In genomic region chr9:128169492-128169891, GRCh38 we compare ENCODE assay signal across 14 cellular contexts. TPM values are rescaled to one million over a fixed set of nuclear protein-coding genes. Genes with fewer than 3 reads are reported as not detected.
DNase-seq lines count a peak whose midpoint lies in the region; TF ChIP-seq lines count a peak whose summit lies in the region.
"Had no signal": no experiment of that assay in that cellular context is flagged by ENCODE, and none has a peak within 500 bp of the region (broad histone marks: within the 10 kb centered on the region; RNA-seq: fewer than 3 reads in every experiment).

No MANE protein-coding gene starts in this region.

- TF ChIP-seq EP300 in sigmoid colon (IDR thresholded peaks at IDR 0.05) = no peak

- 92 to 95% methylated on average over 8 of the region's 8 CpGs for WGBS in sigmoid colon, 2 donors

- H3K27me3 ChIP-seq in dorsolateral prefrontal cortex = no peaks in the 10 kb centered on the region
- H3K27me3 ChIP-seq in sigmoid colon = no peaks in the 10 kb centered on the region

- DNase-seq in NCI-H2171 (lab: John Stamatoyannopoulos, UW) = peak; percentile 62
- DNase-seq in NCI-H2171 treated with DMSO at 0.1 percent for 48 hours (lab: John Stamatoyannopoulos, UW) = no peak
- DNase-seq in NCI-H524 (lab: John Stamatoyannopoulos, UW) = peak; percentile 66 to 77
- DNase-seq in dorsolateral prefrontal cortex = peak in 4 of 10 donors; percentile 24 to 69 (median 42)
- peak; percentile 31 for DNase-seq in putamen (ENCODE audit: low spot score)
- no peak for DNase-seq in stimulated activated CD4-positive, alpha-beta T cell treated with anti-CD3 and anti-CD28 coated beads, Interleukin-1b, Interleukin-23, amount 100 ng/mL, for 48 hours
- DNase-seq in COLO829 (ENCODE audit: low spot score) = no peak
- DNase-seq in sigmoid colon = no peak
- DNase-seq: Caco-2, GM23248, NCI-H1048, SIG-M5 had no signal

- H3K4me1 ChIP-seq in sigmoid colon = no peaks in the 10 kb centered on the region
- H3K4me1 ChIP-seq: Caco-2 had no signal

- no peak for TF ChIP-seq POLR2A in sigmoid colon (IDR thresholded peaks at IDR 0.05)

- no peak overlapping the region for H3K4me3 ChIP-seq in dorsolateral prefrontal cortex
- H3K4me3 ChIP-seq in sigmoid colon = no peak overlapping the region
- H3K4me3 ChIP-seq: GM23248 had no signal

- intact Hi-C loops in dorsolateral prefrontal cortex (cut with DNase I) = no loop called here
- intact Hi-C loops in sigmoid colon (cut with DNase I) = no loop called here

- peaks cover 34 to 87% (median 53%) of the 10 kb centered on the region in 4 donors for H3K36me3 ChIP-seq in sigmoid colon

- no peaks in the 10 kb centered on the region for H3K9me3 ChIP-seq in sigmoid colon
- H3K9me3 ChIP-seq: Caco-2 had no signal

- H3K27ac ChIP-seq in dorsolateral prefrontal cortex (peak overlapping the region in 42 of 59 donors; percentile 11 to 84 (median 50)), sigmoid colon (no peak overlapping the region)
- H3K27ac ChIP-seq: C4-2B, GM23248 had no signal

- TF ChIP-seq CTCF in dorsolateral prefrontal cortex (IDR thresholded peaks at IDR 0.05 in 54 of 56, conservative IDR thresholded peaks at IDR 0.05 in 2 of 56; ENCODE audit: low read depth in 1 of 56, partially characterized antibody in 56 of 56) = no peak
- no peak for TF ChIP-seq CTCF in sigmoid colon (IDR thresholded peaks at IDR 0.05)

RNA-seq across cellular contexts. Expression of gene BBLN, which starts 9.4 kb away (rescaled TPM):
- total RNA-seq in dorsolateral prefrontal cortex = 100 to 1,000 TPM in 104 of 120 experiments, 10 to 100 TPM in 16; 56.9 to 208 (median 122) TPM
- total RNA-seq in sigmoid colon = 100 to 1,000 TPM; 158 to 273 (median 204) TPM
- 100 to 1,000 TPM; 111 to 123 (median 113) TPM for polyA plus RNA-seq in sigmoid colon

RNA-seq across cellular contexts. Expression of gene LCN2, which starts 20.2 kb away (rescaled TPM):
- total RNA-seq in dorsolateral prefrontal cortex = 10 to 100 TPM in 1 of 120 experiments, 1 to 10 TPM in 18, under 1 TPM in 4, not detected in 97; 0.59 to 10.1 (median 1.4) TPM
- not detected for total RNA-seq in sigmoid colon
- 1,000 to 10,000 TPM in 1 of 3 donors, 10 to 100 TPM in 1, 1 to 10 TPM in 1; 9.6 to 1,818 (median 79.8) TPM for polyA plus RNA-seq in sigmoid colon
- total RNA-seq: Caco-2, GM23248, NCI-H460 had no signal
- polyA plus RNA-seq: GM23248 had no signal

RNA-seq across cellular contexts. Expression of gene CIZ1, which starts 21.9 kb away (rescaled TPM):
- total RNA-seq in dorsolateral prefrontal cortex = 100 to 1,000 TPM; 120 to 216 (median 165) TPM
- total RNA-seq in sigmoid colon = 100 to 1,000 TPM in 1 of 4 donors, 10 to 100 TPM in 3; 60.2 to 116 (median 68.5) TPM
- polyA plus RNA-seq in sigmoid colon = 10 to 100 TPM; 25.7 to 58.3 (median 46.8) TPM

RNA-seq across cellular contexts. Expression of gene DNM1, which starts 33.7 kb away (rescaled TPM):
- 1,000 to 10,000 TPM in 1 of 120 experiments, 100 to 1,000 TPM in 119; 213 to 1,033 (median 740) TPM for total RNA-seq in dorsolateral prefrontal cortex
- total RNA-seq in sigmoid colon = 10 to 100 TPM in 2 of 4 donors, 1 to 10 TPM in 2; 7.7 to 40.2 (median 12.9) TPM
- 1 to 10 TPM in 2 of 3 donors, under 1 TPM in 1; 0.46 to 9.3 (median 1.2) TPM for polyA plus RNA-seq in sigmoid colon

RNA-seq across cellular contexts. Expression of gene PTGES2, which starts 42.0 kb away (rescaled TPM):
- total RNA-seq in dorsolateral prefrontal cortex = 100 to 1,000 TPM in 43 of 120 experiments, 10 to 100 TPM in 77; 59.1 to 132 (median 93.5) TPM
- 100 to 1,000 TPM in 2 of 4 donors, 10 to 100 TPM in 2; 60.0 to 119 (median 97.5) TPM for total RNA-seq in sigmoid colon
- 10 to 100 TPM; 56.5 to 82.2 (median 66.1) TPM for polyA plus RNA-seq in sigmoid colon

Comparison
In these comparisons a context has a peak if more than half of its experiments do, and no peak if none do; other contexts are left out.
1. DNase-seq: peak in NCI-H2171 (single experiment), NCI-H524 (2 of 2) and putamen (single experiment); none in NCI-H2171 treated with DMSO at 0.1 percent for 48 hours (single experiment), stimulated activated CD4-positive, alpha-beta T cell treated with anti-CD3 and anti-CD28 coated beads, Interleukin-1b, Interleukin-23, amount 100 ng/mL, for 48 hours (single experiment), COLO829 (single experiment) and sigmoid colon (single experiment).
2. H3K27ac ChIP-seq: peak in dorsolateral prefrontal cortex (42 of 59); none in sigmoid colon (0 of 4).